ENCODE assay signal across 24 cellular contexts in the genomic region with DNA sequence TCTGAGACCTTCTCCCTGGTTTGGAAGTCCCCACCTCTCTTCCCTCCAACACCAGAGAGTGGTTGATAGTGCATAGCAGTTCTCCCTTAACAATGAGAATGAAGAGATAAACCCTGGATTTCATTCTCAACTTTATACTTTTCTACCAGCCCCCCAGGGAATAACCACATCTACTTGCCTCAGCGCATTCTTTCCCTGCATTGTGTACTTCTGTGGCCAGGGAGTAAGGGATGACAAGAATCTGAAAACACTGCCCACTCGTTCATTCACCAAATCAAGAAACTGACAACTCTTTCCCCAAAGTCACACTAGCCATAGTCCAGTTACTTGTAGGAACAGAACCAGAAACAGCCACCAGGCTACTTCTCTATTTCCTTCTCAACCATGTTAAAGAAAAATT. TPM values are rescaled to one million over a fixed set of nuclear protein-coding genes. Genes with fewer than 3 reads are reported as not detected.
DNase-seq lines count a peak whose midpoint lies in the region; ATAC-seq, FAIRE-seq and TF ChIP-seq lines count a peak whose summit lies in the region.
"Had no signal": no experiment of that assay in that cellular context is flagged by ENCODE, and none has a peak within 500 bp of the region (broad histone marks: within the 10 kb centered on the region; RNA-seq: fewer than 3 reads in every experiment).

No MANE protein-coding gene starts in this region.

- no peaks in the 10 kb centered on the region for H3K36me3 Mint-ChIP-seq in astrocyte (ENCODE audit: low read depth, unreplicated experiment)
- no peaks in the 10 kb centered on the region for H3K36me3 Mint-ChIP-seq in type B pancreatic cell
- H3K36me3 Mint-ChIP-seq: T-cell had no signal

- H3K4me2 ChIP-seq in mammary epithelial cell (ENCODE audit: insufficient read depth, low read depth, low read length), result peak overlapping the region; percentile 12
- H3K4me2 ChIP-seq in astrocyte (ENCODE audit: low read length), result no peak overlapping the region

- TF ChIP-seq CTCF in mammary epithelial cell (conservative IDR thresholded peaks at IDR 0.05 in 1 of 2, IDR thresholded peaks at IDR 0.05 in 1 of 2; ENCODE audit: extremely low read depth in 1 of 2, insufficient read depth in 1 of 2, low read depth in 1 of 2, low read length in 2 of 2), result no peak
- TF ChIP-seq CTCF in breast epithelium (IDR thresholded peaks at IDR 0.05), result no peak
- no peak for TF ChIP-seq CTCF in astrocyte (IDR thresholded peaks at IDR 0.05; ENCODE audit: insufficient read depth, low read depth, low read length)
- no peak for TF ChIP-seq CTCF in fibroblast of villous mesenchyme (IDR thresholded peaks at IDR 0.05; ENCODE audit: insufficient read depth, low read depth, low read length)
- no peak for TF ChIP-seq CTCF in type B pancreatic cell (conservative IDR thresholded peaks at IDR 0.05)

- H3K4me1 Mint-ChIP-seq in astrocyte (ENCODE audit: low read depth, unreplicated experiment) (peaks cover 13% of the 10 kb centered on the region), type B pancreatic cell (ENCODE audit: unreplicated experiment) (peaks cover 30% of the 10 kb centered on the region)
- H3K4me1 Mint-ChIP-seq: activated CD4-positive, alpha-beta T cell treated with anti-CD3 and anti-CD28 coated beads for 36 hours; T-cell had no signal

- H3K27ac Mint-ChIP-seq in astrocyte (ENCODE audit: unreplicated experiment) (peak overlapping the region; percentile 82), type B pancreatic cell (peak overlapping the region; percentile 39)
- H3K27ac Mint-ChIP-seq: activated CD4-positive, alpha-beta T cell treated with anti-CD3 and anti-CD28 coated beads for 36 hours; T-cell had no signal

- DNase-seq in mammary epithelial cell (peak; percentile 25), breast epithelium (ENCODE audit: low spot score in 2 of 2) (no peak), astrocyte (ENCODE audit: low read depth) (peak; percentile 67), fibroblast of villous mesenchyme (ENCODE audit: low read depth) (peak; percentile 6), type B pancreatic cell (ENCODE audit: extremely low spot score, unreplicated experiment) (no peak), NCI-H1417 treated with DMSO at 0.1 percent for 48 hours (lab: John Stamatoyannopoulos, UW) (no peak)
- DNase-seq: 8988T; activated CD4-positive, alpha-beta T cell treated with anti-CD3 and anti-CD28 coated beads for 36 hours; activated naive CD4-positive, alpha-beta T cell treated with Interleukin-2 at 50 U/mL for 16 hours; activated T-cell treated with anti-CD3 and anti-CD28 coated beads, Interleukin-2, amount 50 U/mL, for 4 hours; amygdala; effector CD8-positive, alpha-beta T cell; erythroblast; HCEC 1CT; NCI-H1930; NCI-H226; nucleus accumbens; stimulated activated CD4-positive, alpha-beta T cell treated with anti-CD3 and anti-CD28 coated beads, Interleukin-12 subunit alpha, Interleukin-12 subunit beta, amount 100 ng/mL, for 4 hours; stomach; T-cell; upper lobe of left lung had no signal

- in situ Hi-C loops in mammary epithelial cell (cut with MboI; ENCODE audit: low sequenced_read_pairs in 2 of 2), result no loop called here

- FAIRE-seq in astrocyte (lab: Jason Lieb, UNC), result no peak

- no peaks in the 10 kb centered on the region for H3K79me2 ChIP-seq in mammary epithelial cell (ENCODE audit: insufficient read depth, low read length)
- H3K79me2 ChIP-seq in astrocyte (ENCODE audit: insufficient read depth, low read length), result no peaks in the 10 kb centered on the region

- intact Hi-C loops in mammary epithelial cell (cut with micrococcal nuclease) (loop anchor here (5.0 kb wide), 2 partner anchors 45 to 70 kb away; a partner anchor contains a TSS), breast epithelium (cut with DNase I; ENCODE audit: low total_unique reads) (no loop called here)

- dilution Hi-C loops in mammary epithelial cell (cut with HindIII; ENCODE audit: low sequenced_read_pairs), result no loop called here

- no peak overlapping the region for H3K9ac ChIP-seq in mammary epithelial cell (ENCODE audit: insufficient read depth, low read length)
- no peak overlapping the region for H3K9ac ChIP-seq in astrocyte (ENCODE audit: low read length)

- H4K20me1 ChIP-seq in mammary epithelial cell (ENCODE audit: insufficient read depth, low read length) (no peaks in the 10 kb centered on the region), astrocyte (ENCODE audit: insufficient read depth, low read length) (no peaks in the 10 kb centered on the region)

- H3K27me3 Mint-ChIP-seq in astrocyte (ENCODE audit: low read depth, unreplicated experiment) (no peaks in the 10 kb centered on the region), type B pancreatic cell (no peaks in the 10 kb centered on the region)
- H3K27me3 Mint-ChIP-seq: activated CD4-positive, alpha-beta T cell treated with anti-CD3 and anti-CD28 coated beads for 36 hours; T-cell had no signal

- H3K27ac ChIP-seq in mammary epithelial cell (ENCODE audit: insufficient read depth, low read depth, low read length) (no peak overlapping the region), breast epithelium (no peak overlapping the region), astrocyte (ENCODE audit: low read depth, low read length) (no peak overlapping the region)
- H3K27ac ChIP-seq: right atrium auricular region, stomach, upper lobe of left lung had no signal

- H3K4me3 ChIP-seq in mammary epithelial cell (replicated peaks in 1 of 3; ENCODE audit: insufficient read depth in 1 of 3, low read depth in 2 of 3, low read length in 3 of 3) (no peak overlapping the region), breast epithelium (no peak overlapping the region), astrocyte (ENCODE audit: insufficient read depth, low read depth, low read length) (no peak overlapping the region), fibroblast of villous mesenchyme (ENCODE audit: low read depth, low read length) (no peak overlapping the region)
- H3K4me3 ChIP-seq: right atrium auricular region, stomach, upper lobe of left lung had no signal

- no peak for ATAC-seq in activated CD4-positive, CD25-positive, alpha-beta regulatory T cell treated with anti-CD3 and anti-CD28 coated beads, Interleukin-2, amount 50 U/mL, for 24 hours
- ATAC-seq in HG03045 (IDR thresholded peaks at IDR 0.05; ENCODE audit: unreplicated experiment), result no peak
- ATAC-seq: activated CD4-positive, alpha-beta T cell treated with anti-CD3 and anti-CD28 coated beads for 36 hours; activated T-cell treated with anti-CD3 and anti-CD28 coated beads, Interleukin-2, amount 50 U/mL, for 4 hours; T-cell had no signal

- H3K36me3 ChIP-seq in mammary epithelial cell (ENCODE audit: insufficient read depth, low read length), result no peaks in the 10 kb centered on the region
- no peaks in the 10 kb centered on the region for H3K36me3 ChIP-seq in breast epithelium
- H3K36me3 ChIP-seq in astrocyte (ENCODE audit: insufficient read depth, low read length), result no peaks in the 10 kb centered on the region
- H3K36me3 ChIP-seq: right atrium auricular region, stomach, upper lobe of left lung had no signal

- H3K4me3 Mint-ChIP-seq in astrocyte (ENCODE audit: unreplicated experiment) (peak overlapping the region; percentile 22), type B pancreatic cell (peak overlapping the region; percentile 5)
- H3K4me3 Mint-ChIP-seq: activated CD4-positive, alpha-beta T cell treated with anti-CD3 and anti-CD28 coated beads for 36 hours; activated T-cell treated with anti-CD3 and anti-CD28 coated beads, Interleukin-2, amount 50 U/mL, for 4 hours; T-cell had no signal

- H3K9me3 ChIP-seq in mammary epithelial cell (replicated peaks; ENCODE audit: insufficient read depth, low read length), result no peaks in the 10 kb centered on the region
- no peaks in the 10 kb centered on the region for H3K9me3 ChIP-seq in breast epithelium
- H3K9me3 ChIP-seq in astrocyte (ENCODE audit: insufficient read depth, low read depth, low read length), result no peaks in the 10 kb centered on the region
- H3K9me3 ChIP-seq: right atrium auricular region, stomach, upper lobe of left lung had no signal

- H3K4me1 ChIP-seq in mammary epithelial cell (ENCODE audit: insufficient read depth, low read length), result peaks cover 18% of the 10 kb centered on the region
- H3K4me1 ChIP-seq in breast epithelium, result no peaks in the 10 kb centered on the region
- H3K4me1 ChIP-seq in astrocyte (ENCODE audit: insufficient read depth, low read length), result no peaks in the 10 kb centered on the region
- H3K4me1 ChIP-seq: right atrium auricular region, stomach, upper lobe of left lung had no signal

- CTCF ChIA-PET in mammary epithelial cell (lab: Charles Lee; ENCODE audit: low non-redundant PET), result no interaction called here

- H3K9me3 Mint-ChIP-seq in astrocyte (ENCODE audit: unreplicated experiment) (no peaks in the 10 kb centered on the region), type B pancreatic cell (peaks cover 14% of the 10 kb centered on the region)
- H3K9me3 Mint-ChIP-seq: activated T-cell treated with anti-CD3 and anti-CD28 coated beads, Interleukin-2, amount 50 U/mL, for 4 hours; T-cell had no signal

- 0% methylated on average over 2 of the region's 2 CpGs for WGBS in mammary epithelial cell (ENCODE audit: low coverage, missing lambda C conversion rate)

- H2AFZ ChIP-seq in mammary epithelial cell (ENCODE audit: low read depth, low read length), result peak overlapping the region; percentile 71
- H2AFZ ChIP-seq in astrocyte (ENCODE audit: low read depth, low read length), result no peak overlapping the region

- TF ChIP-seq POLR2A in breast epithelium (IDR thresholded peaks at IDR 0.05), result no peak

- H3K27me3 ChIP-seq in mammary epithelial cell (ENCODE audit: insufficient read depth, low read length) (no peaks in the 10 kb centered on the region), breast epithelium (no peaks in the 10 kb centered on the region), astrocyte (ENCODE audit: insufficient read depth, low read length) (no peaks in the 10 kb centered on the region)
- H3K27me3 ChIP-seq: right atrium auricular region, stomach, upper lobe of left lung had no signal

- BruUV-seq in mammary epithelial cell (replicated peaks; lab: Mats Ljungman, UMichigan), result no TSS peak

RNA-seq across cellular contexts. Expression of a gene that starts 46.0 kb away (rescaled TPM):
- total RNA-seq in mammary epithelial cell (10 to 100 TPM; 86.7 to 98.2 TPM), breast epithelium (100 to 1,000 TPM in 2 of 3 donors, 10 to 100 TPM in 1; 71.8 to 125 (median 103) TPM), astrocyte (63.9 and 74.1 TPM in 2 replicates), fibroblast of villous mesenchyme (130 and 165 TPM in 2 replicates), type B pancreatic cell (ENCODE audit: low replicate concordance) (98.6 and 107 TPM in 2 replicates)
- 44.6 TPM for polyA plus RNA-seq in mammary epithelial cell
- 252 TPM for polyA minus RNA-seq in mammary epithelial cell

Comparison
In these comparisons a context has a peak if more than half of its experiments do, and no peak if none do; other contexts are left out.
1. DNase-seq: peak in mammary epithelial cell (single experiment), astrocyte (single experiment) and fibroblast of villous mesenchyme (single experiment); none in breast epithelium (0 of 2), type B pancreatic cell (single experiment) and NCI-H1417 treated with DMSO at 0.1 percent for 48 hours (single experiment).